ENCODE assay signal across 1 cellular context in genomic region chr14:105201928-105202513, GRCh38.
TF ChIP-seq lines count a peak whose summit lies in the region.

No MANE protein-coding gene starts in this region.

TF ChIP-seq in IMR-90, 13 proteins besides CTCF, POLR2A, EP300 and RAD21 (continued from another document):
- TF ChIP-seq RFX5 (IDR thresholded peaks at IDR 0.05; ENCODE audit: low read depth, low read length) (no peak), CHD1 (IDR thresholded peaks at IDR 0.05; ENCODE audit: low read depth, low read length) (no peak), CEBPB (IDR thresholded peaks at IDR 0.05; ENCODE audit: low read depth, low read length) (no peak), SMC3 (IDR thresholded peaks at IDR 0.05; ENCODE audit: low read depth, low read length) (no peak), RCOR1 (IDR thresholded peaks at IDR 0.05; ENCODE audit: insufficient replicate concordance, low read length) (no peak), NFE2L2 (IDR thresholded peaks at IDR 0.05; ENCODE audit: low read depth, low read length) (no peak), FOS (IDR thresholded peaks at IDR 0.05; ENCODE audit: low read depth, low read length) (no peak), MAZ (IDR thresholded peaks at IDR 0.05; ENCODE audit: borderline replicate concordance, low read depth, low read length) (no peak), MAFK (IDR thresholded peaks at IDR 0.05; ENCODE audit: low read depth, low read length) (no peak), MXI1 (IDR thresholded peaks at IDR 0.05; ENCODE audit: borderline replicate concordance, low read depth, low read length) (no peak)
- TF ChIP-seq, protein P1, sequence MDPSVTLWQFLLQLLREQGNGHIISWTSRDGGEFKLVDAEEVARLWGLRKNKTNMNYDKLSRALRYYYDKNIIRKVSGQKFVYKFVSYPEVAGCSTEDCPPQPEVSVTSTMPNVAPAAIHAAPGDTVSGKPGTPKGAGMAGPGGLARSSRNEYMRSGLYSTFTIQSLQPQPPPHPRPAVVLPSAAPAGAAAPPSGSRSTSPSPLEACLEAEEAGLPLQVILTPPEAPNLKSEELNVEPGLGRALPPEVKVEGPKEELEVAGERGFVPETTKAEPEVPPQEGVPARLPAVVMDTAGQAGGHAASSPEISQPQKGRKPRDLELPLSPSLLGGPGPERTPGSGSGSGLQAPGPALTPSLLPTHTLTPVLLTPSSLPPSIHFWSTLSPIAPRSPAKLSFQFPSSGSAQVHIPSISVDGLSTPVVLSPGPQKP (IDR thresholded peaks at IDR 0.05; ENCODE audit: borderline replicate concordance, low read depth, low read length), result no peak
- TF ChIP-seq, protein P2, sequence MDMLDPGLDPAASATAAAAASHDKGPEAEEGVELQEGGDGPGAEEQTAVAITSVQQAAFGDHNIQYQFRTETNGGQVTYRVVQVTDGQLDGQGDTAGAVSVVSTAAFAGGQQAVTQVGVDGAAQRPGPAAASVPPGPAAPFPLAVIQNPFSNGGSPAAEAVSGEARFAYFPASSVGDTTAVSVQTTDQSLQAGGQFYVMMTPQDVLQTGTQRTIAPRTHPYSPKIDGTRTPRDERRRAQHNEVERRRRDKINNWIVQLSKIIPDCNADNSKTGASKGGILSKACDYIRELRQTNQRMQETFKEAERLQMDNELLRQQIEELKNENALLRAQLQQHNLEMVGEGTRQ (IDR thresholded peaks at IDR 0.05; ENCODE audit: low read depth, low read length), result no peak
